Comparison of ENCODE assay signal across 30 cellular contexts in the genomic region with DNA sequence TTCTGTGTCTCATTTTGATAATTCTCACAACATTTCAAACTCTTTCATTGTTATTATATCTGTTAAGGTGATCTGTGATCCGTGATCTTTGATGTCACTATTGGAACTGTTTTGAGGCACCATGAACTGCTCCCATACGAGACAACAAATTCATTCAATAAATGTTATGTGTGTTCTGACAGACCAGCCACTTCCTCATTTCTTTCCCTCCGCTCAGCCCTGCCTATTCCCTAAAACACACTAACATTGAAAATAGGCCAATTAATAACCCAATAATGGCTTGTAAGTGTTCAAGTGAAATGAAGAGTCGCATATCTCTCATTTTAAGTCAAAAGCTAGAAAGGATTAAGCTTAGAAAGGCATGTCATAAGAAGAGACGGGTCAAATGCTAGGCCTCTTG. TPM values are rescaled to one million over a fixed set of nuclear protein-coding genes. Genes with fewer than 3 reads are reported as not detected.
"Had no signal": no experiment of that assay in that cellular context is flagged by ENCODE, and none has a peak within 500 bp of the region (broad histone marks: within the 10 kb centered on the region; RNA-seq: fewer than 3 reads in every experiment).

No MANE protein-coding gene starts in this region.

- H3K4me1 Mint-ChIP-seq: naive B cell; naive thymus-derived CD8-positive, alpha-beta T cell had no signal

- ATAC-seq: effector memory CD8-positive, alpha-beta T cell; esophagus mucosa; gastrocnemius medialis; heart right ventricle; left cardiac atrium; left ventricle myocardium superior; mucosa of descending colon; naive thymus-derived CD8-positive, alpha-beta T cell had no signal

- H3K9me3 Mint-ChIP-seq: dendritic cell treated with granulocyte-macrophage colony-stimulating factor and Interleukin-4, amounts not matched to agents 40 ng/mL and 50 ng/mL, for 4 days; endodermal cell had no signal

- DNase-seq: cortex of kidney; effector CD8-positive, alpha-beta T cell; effector memory CD8-positive, alpha-beta T cell; endodermal cell; erythroblast; esophagus squamous epithelium; foreskin fibroblast; foreskin melanocyte; gastrocnemius medialis; glutamatergic neuron; head of caudate nucleus; heart right ventricle; hippocampal formation; left cardiac atrium; left lung; left ventricle myocardium superior; lower lobe of right lung; mesenchymal stem cell; mucosa of descending colon; naive B cell; naive thymus-derived CD8-positive, alpha-beta T cell had no signal

- H3K27me3 Mint-ChIP-seq: dendritic cell treated with granulocyte-macrophage colony-stimulating factor and Interleukin-4, amounts not matched to agents 40 ng/mL and 50 ng/mL, for 4 days; effector memory CD8-positive, alpha-beta T cell; naive B cell; naive thymus-derived CD8-positive, alpha-beta T cell had no signal

- H3K27ac Mint-ChIP-seq: dendritic cell treated with granulocyte-macrophage colony-stimulating factor and Interleukin-4, amounts not matched to agents 40 ng/mL and 50 ng/mL, for 4 days; effector memory CD8-positive, alpha-beta T cell; endodermal cell; mesothelial cell of epicardium; naive B cell; naive thymus-derived CD8-positive, alpha-beta T cell had no signal

- FAIRE-seq: endometrium, islet of Langerhans, keratinocyte had no signal

- H3K4me3 ChIP-seq: esophagus squamous epithelium, gastrocnemius medialis, heart right ventricle, left lung, lower lobe of right lung, mucosa of descending colon had no signal

- H3K36me3 ChIP-seq: esophagus squamous epithelium, gastrocnemius medialis, heart right ventricle, left lung, lower lobe of right lung had no signal

- H3K4me1 ChIP-seq: gastrocnemius medialis, left lung had no signal

- H3K9me3 ChIP-seq: esophagus squamous epithelium, gastrocnemius medialis, lower lobe of right lung had no signal

- H3K27ac ChIP-seq: epithelial cell of prostate, esophagus squamous epithelium, gastrocnemius medialis, heart right ventricle, left lung, lower lobe of right lung had no signal

- H3K27me3 ChIP-seq: esophagus squamous epithelium, gastrocnemius medialis, heart right ventricle, left lung had no signal

- H3K4me3 Mint-ChIP-seq: dendritic cell treated with granulocyte-macrophage colony-stimulating factor and Interleukin-4, amounts not matched to agents 40 ng/mL and 50 ng/mL, for 4 days; effector memory CD8-positive, alpha-beta T cell; endodermal cell; mesothelial cell of epicardium; naive B cell; naive thymus-derived CD8-positive, alpha-beta T cell had no signal

- H3K36me3 Mint-ChIP-seq: mesothelial cell of epicardium; naive B cell; naive thymus-derived CD8-positive, alpha-beta T cell had no signal

RNA-seq across cellular contexts. Expression of gene RNF133, which starts 45.2 kb away (rescaled TPM):
- total RNA-seq: gastrocnemius medialis; kidney epithelial cell; myocyte; naive thymus-derived CD8-positive, alpha-beta T cell had no signal
- polyA plus RNA-seq: heart right ventricle; keratinocyte; naive thymus-derived CD8-positive, alpha-beta T cell had no signal

RNA-seq across cellular contexts. Expression of gene RNF148, which starts 49.0 kb away (rescaled TPM):
- total RNA-seq: esophagus mucosa; mesothelial cell of epicardium; myocyte; naive thymus-derived CD8-positive, alpha-beta T cell had no signal
- polyA plus RNA-seq: keratinocyte; naive thymus-derived CD8-positive, alpha-beta T cell had no signal
